In genomic region chr15:89680282-89680873, GRCh38 we compare ENCODE assay signal across 9 cellular contexts. TPM values are rescaled to one million over a fixed set of nuclear protein-coding genes. Genes with fewer than 3 reads are reported as not detected.
DNase-seq lines count a peak whose midpoint lies in the region; ATAC-seq, FAIRE-seq and TF ChIP-seq lines count a peak whose summit lies in the region.
"Had no signal": no experiment of that assay in that cellular context is flagged by ENCODE, and none has a peak within 500 bp of the region (broad histone marks: within the 10 kb centered on the region; RNA-seq: fewer than 3 reads in every experiment).

No MANE protein-coding gene starts in this region.

- H3K27ac ChIP-seq in PC-9 = peak overlapping the region; percentile 50
- H3K27ac ChIP-seq in pancreas = peak overlapping the region; percentile 44 to 91 (median 77)
- H3K27ac ChIP-seq in vagina = no peak overlapping the region
- no peak overlapping the region for H3K27ac ChIP-seq in suprapubic skin
- H3K27ac ChIP-seq: WERI-Rb-1 had no signal

- H3K4me3 ChIP-seq in PC-9 (no peak overlapping the region), fibroblast of mammary gland (ENCODE audit: control insufficient read depth, low read depth, low read length) (no peak overlapping the region), pancreas (no peak overlapping the region), vagina (no peak overlapping the region), suprapubic skin (no peak overlapping the region)

- CTCF ChIA-PET in PC-9 (lab: Charles Lee) = no interaction called here

- POLR2A ChIA-PET in PC-9 (lab: Charles Lee; ENCODE audit: unreplicated experiment) = interaction anchor here (1.0 kb wide), 1 partner anchor 17 kb away, joined by 7 read pairs; no protein-coding TSS in a partner anchor

- no peaks in the 10 kb centered on the region for H3K9me3 ChIP-seq in PC-9 (ENCODE audit: insufficient read depth, low read depth)
- no peaks in the 10 kb centered on the region for H3K9me3 ChIP-seq in pancreas
- H3K9me3 ChIP-seq in vagina = no peaks in the 10 kb centered on the region
- H3K9me3 ChIP-seq in suprapubic skin = no peaks in the 10 kb centered on the region

- no peaks in the 10 kb centered on the region for H3K79me2 ChIP-seq in PC-9 (ENCODE audit: low read depth)

- peaks cover 14% of the 10 kb centered on the region for H3F3A ChIP-seq in PC-9 (ENCODE audit: insufficient read depth, low read depth)

- H2AFZ ChIP-seq in PC-9 = no peak overlapping the region

- H3K9me2 ChIP-seq in PC-9 (ENCODE audit: insufficient read depth) = no peaks in the 10 kb centered on the region

- H3K4me2 ChIP-seq in PC-9 = peak overlapping the region; percentile 49

- BruUV-seq in PC-9 (replicated peaks; lab: Mats Ljungman, UMichigan) = no TSS peak

- 0 out of 2 replicates have a peak, but pooled peaks cover 18% of the 10 kb centered on the region for H3K36me3 ChIP-seq in PC-9 (ENCODE audit: low read depth)
- H3K36me3 ChIP-seq in pancreas = no peaks in the 10 kb centered on the region
- H3K36me3 ChIP-seq in vagina = no peaks in the 10 kb centered on the region
- peaks cover 21% of the 10 kb centered on the region for H3K36me3 ChIP-seq in suprapubic skin
- H3K36me3 ChIP-seq: WERI-Rb-1 had no signal

- no peaks in the 10 kb centered on the region for H3K27me3 ChIP-seq in PC-9 (ENCODE audit: insufficient read depth, low read depth)
- no peaks in the 10 kb centered on the region for H3K27me3 ChIP-seq in pancreas
- no peaks in the 10 kb centered on the region for H3K27me3 ChIP-seq in vagina
- H3K27me3 ChIP-seq in suprapubic skin = no peaks in the 10 kb centered on the region

- intact Hi-C loops in PC-9 (cut with micrococcal nuclease; ENCODE audit: unreplicated experiment) (no loop called here), pancreas (cut with DNase I) (no loop called here), vagina (cut with DNase I) (no loop called here)

- whole genome bisulfite sequencing in pancreas, 2 donors = 14 to 16% methylated on average over 5 of the region's 5 CpGs
- 47% methylated on average over 5 of the region's 5 CpGs for WGBS in suprapubic skin

- no peak for TF ChIP-seq POLR2A in vagina (IDR thresholded peaks at IDR 0.05)
- TF ChIP-seq POLR2A in suprapubic skin (IDR thresholded peaks at IDR 0.05) = no peak

- peak; percentile 79 for DNase-seq in AG20443 (ENCODE audit: low spot score)
- DNase-seq in PC-9 = peak; percentile 54 to 80
- DNase-seq in fibroblast of mammary gland (ENCODE audit: low read depth) = peak; percentile 95
- DNase-seq in pancreas = peak in 4 of 6 donors; percentile 77 to 92 (median 90)
- no peak for DNase-seq in vagina (ENCODE audit: extremely low spot score in 2 of 2)
- no peak for DNase-seq in suprapubic skin (ENCODE audit: low spot score in 2 of 2)
- DNase-seq: WERI-Rb-1 had no signal

- H3K4me1 ChIP-seq in PC-9 (replicated peaks; ENCODE audit: insufficient read depth) (peaks cover 26% of the 10 kb centered on the region), pancreas (peaks cover 27 to 33% (median 30%) of the 10 kb centered on the region in 3 donors), vagina (peaks cover 13% of the 10 kb centered on the region), suprapubic skin (peaks cover 11% of the 10 kb centered on the region)

- TF ChIP-seq CTCF in PC-9 (conservative IDR thresholded peaks at IDR 0.05) (no peak), fibroblast of mammary gland (conservative IDR thresholded peaks at IDR 0.05; ENCODE audit: control insufficient read depth, insufficient read depth, low read depth, low read length) (no peak), pancreas (IDR thresholded peaks at IDR 0.05) (no peak), vagina (IDR thresholded peaks at IDR 0.05) (no peak), suprapubic skin (IDR thresholded peaks at IDR 0.05) (no peak)

- FAIRE-seq in pancreas (lab: Jason Lieb, UNC) = peak; percentile 29

- H4K20me1 ChIP-seq in PC-9 (ENCODE audit: insufficient read depth) = no peaks in the 10 kb centered on the region

- TF ChIP-seq EP300 in suprapubic skin (IDR thresholded peaks at IDR 0.05) = no peak

- ATAC-seq in pancreas = peak; percentile 96 to 98 (median 98)
- ATAC-seq in HG03460 (IDR thresholded peaks at IDR 0.05; ENCODE audit: unreplicated experiment) = no peak
- ATAC-seq in HG02798 (IDR thresholded peaks at IDR 0.05; ENCODE audit: poor library complexity, unreplicated experiment) = no peak

RNA-seq across cellular contexts. Expression of gene PLIN1, which starts 1.2 kb away (rescaled TPM):
- total RNA-seq in PC-9 (2021) (1.0 and 1.3 TPM in 2 replicates), pancreas (10 to 100 TPM in 1 of 6 donors, 1 to 10 TPM in 2, under 1 TPM in 3; 0.47 to 21.2 (median 1.6) TPM), vagina (53.3 TPM), suprapubic skin (10 to 100 TPM; 17.7 to 52.4 (median 35.9) TPM)
- polyA plus RNA-seq in pancreas = 10 to 100 TPM in 1 of 2 donors, 1 to 10 TPM in 1; 4.1 to 19.0 TPM

RNA-seq across cellular contexts. Expression of gene PEX11A, which starts 10.2 kb away (rescaled TPM):
- total RNA-seq in PC-9 (2021) (11.7 and 12.8 TPM in 2 replicates), pancreas (1 to 10 TPM; 4.8 to 6.5 (median 5.2) TPM), vagina (4.7 TPM), suprapubic skin (10 to 100 TPM in 2 of 4 donors, 1 to 10 TPM in 2; 7.9 to 16.9 (median 10.6) TPM)
- polyA plus RNA-seq in pancreas = 10 to 100 TPM in 1 of 2 donors, 1 to 10 TPM in 1; 4.4 to 10.1 TPM

RNA-seq across cellular contexts. Expression of gene WDR93, which starts 10.2 kb away (rescaled TPM):
- total RNA-seq in PC-9 (2021) = 1.1 and 1.8 TPM in 2 replicates
- under 1 TPM in 5 of 6 donors, not detected in 1; 0.09 to 0.31 (median 0.15) TPM for total RNA-seq in pancreas
- polyA plus RNA-seq in pancreas = under 1 TPM; 0.11 to 0.92 TPM
- total RNA-seq in vagina = not detected
- under 1 TPM in 1 of 4 donors, not detected in 3; 0.31 TPM for total RNA-seq in suprapubic skin

RNA-seq across cellular contexts. Expression of gene KIF7, which starts 25.1 kb away (rescaled TPM):
- 13.3 and 15.7 TPM in 2 replicates for total RNA-seq in PC-9 (2021)
- total RNA-seq in pancreas = 1 to 10 TPM in 1 of 6 donors, under 1 TPM in 5; 0.43 to 1.5 (median 0.63) TPM
- 1 to 10 TPM in 1 of 2 donors, under 1 TPM in 1; 0.66 to 1.3 TPM for polyA plus RNA-seq in pancreas
- 7.9 TPM for total RNA-seq in vagina
- total RNA-seq in suprapubic skin = 1 to 10 TPM in 3 of 4 donors, under 1 TPM in 1; 0.79 to 1.9 (median 1.8) TPM

Comparison
In these comparisons a context has a peak if more than half of its experiments do, and no peak if none do; other contexts are left out.
1. DNase-seq: peak in AG20443 (single experiment), PC-9 (2 of 2), fibroblast of mammary gland (single experiment) and pancreas (4 of 6); none in vagina (0 of 2) and suprapubic skin (0 of 2).
2. H3K27ac ChIP-seq: peak in PC-9 (single experiment) and pancreas (4 of 4); none in vagina (single experiment) and suprapubic skin (single experiment).
3. ATAC-seq: peak in pancreas (4 of 4); none in HG03460 (single experiment) and HG02798 (single experiment).